ENCODE assay signal across 1 cellular context in genomic region chr19:8148410-8149231, GRCh38.
TF ChIP-seq lines count a peak whose summit lies in the region.

No MANE protein-coding gene starts in this region.

TF ChIP-seq in SK-N-SH, 30 proteins besides CTCF, POLR2A, EP300 and RAD21 (continued from another document):
- TF ChIP-seq ZBTB33 (IDR thresholded peaks at IDR 0.05; ENCODE audit: borderline replicate concordance, low read depth) (no peak), YY1 (IDR thresholded peaks at IDR 0.05; ENCODE audit: low read depth) (no peak), POLR2AphosphoS5 (IDR thresholded peaks at IDR 0.05; ENCODE audit: low read depth, low read length) (no peak), ELF1 (IDR thresholded peaks at IDR 0.05) (no peak)
